Comparison of ENCODE assay signal across 17 cellular contexts in genomic region chr4:77002321-77002720, GRCh38. TPM values are rescaled to one million over a fixed set of nuclear protein-coding genes. Genes with fewer than 3 reads are reported as not detected.
DNase-seq lines count a peak whose midpoint lies in the region; ATAC-seq and TF ChIP-seq lines count a peak whose summit lies in the region.
"Had no signal": no experiment of that assay in that cellular context is flagged by ENCODE, and none has a peak within 500 bp of the region (broad histone marks: within the 10 kb centered on the region; RNA-seq: fewer than 3 reads in every experiment).

No MANE protein-coding gene starts in this region.

- peak; percentile 24 for DNase-seq in NCI-H510A treated with DMSO at 0.1 percent for 48 hours (lab: John Stamatoyannopoulos, UW)
- DNase-seq in NCI-H510A (lab: John Stamatoyannopoulos, UW) = no peak
- DNase-seq in choroid plexus epithelial cell (ENCODE audit: low read depth) = peak; percentile 62
- DNase-seq in lower lobe of right lung = no peak
- DNase-seq in thoracic aorta (ENCODE audit: low spot score) = no peak
- DNase-seq in anterior cingulate cortex (lab: John Stamatoyannopoulos, UW) = no peak
- DNase-seq in activated CD8-positive, alpha-beta T cell treated with anti-CD3 and anti-CD28 coated beads for 36 hours = no peak
- no peak for DNase-seq in effector CD8-positive, alpha-beta T cell (lab: John Stamatoyannopoulos, UW)
- DNase-seq: activated CD4-positive, CD25-positive, alpha-beta regulatory T cell treated with anti-CD3 and anti-CD28 coated beads, Interleukin-2, amount 50 U/mL, for 72 hours; activated naive CD8-positive, alpha-beta T cell treated with anti-CD3 and anti-CD28 coated beads, Interleukin-2, amount 10 ng/mL, durations not matched to agents 7 days and 5 days; activated T-cell treated with anti-CD3 and anti-CD28 coated beads for 4 hours; CD8-positive, alpha-beta memory T cell; MM.1S; natural killer cell; NCI-H2171; T-cell had no signal

- H3K27ac Mint-ChIP-seq in activated CD8-positive, alpha-beta T cell treated with anti-CD3 and anti-CD28 coated beads for 36 hours = no peak overlapping the region
- H3K27ac Mint-ChIP-seq: activated naive CD8-positive, alpha-beta T cell treated with anti-CD3 and anti-CD28 coated beads, Interleukin-2, amount 10 ng/mL, durations not matched to agents 7 days and 5 days; natural killer cell had no signal

- no peak overlapping the region for H3K4me3 ChIP-seq in choroid plexus epithelial cell (ENCODE audit: low read depth, low read length)
- no peak overlapping the region for H3K4me3 ChIP-seq in lower lobe of right lung
- H3K4me3 ChIP-seq in thoracic aorta = peak overlapping the region; percentile 44

- ATAC-seq in lower lobe of right lung (peak; percentile 39 to 75), thoracic aorta (ENCODE audit: insufficient number of reproducible peaks, low FRiP score, low read depth) (peak; percentile 42)
- ATAC-seq in activated CD8-positive, alpha-beta T cell treated with anti-CD3 and anti-CD28 coated beads for 36 hours = no peak
- ATAC-seq: natural killer cell, T-cell had no signal

- TF ChIP-seq CTCF in choroid plexus epithelial cell (conservative IDR thresholded peaks at IDR 0.05; ENCODE audit: low read depth, low read length) (no peak), lower lobe of right lung (IDR thresholded peaks at IDR 0.05) (no peak), thoracic aorta (IDR thresholded peaks at IDR 0.05) (no peak)
- no peak for TF ChIP-seq CTCF in activated CD8-positive, alpha-beta T cell treated with anti-CD3 and anti-CD28 coated beads for 36 hours (IDR thresholded peaks at IDR 0.05)

- POLR2A ChIA-PET in activated CD8-positive, alpha-beta T cell treated with anti-CD3 and anti-CD28 coated beads for 36 hours (lab: Charles Lee) = no interaction called here

- H3K36me3 ChIP-seq in lower lobe of right lung (peaks cover 20% of the 10 kb centered on the region), thoracic aorta (peaks cover 13% of the 10 kb centered on the region)

- H3K9me3 Mint-ChIP-seq in activated CD8-positive, alpha-beta T cell treated with anti-CD3 and anti-CD28 coated beads for 36 hours = no peaks in the 10 kb centered on the region
- H3K9me3 Mint-ChIP-seq: activated naive CD8-positive, alpha-beta T cell treated with anti-CD3 and anti-CD28 coated beads, Interleukin-2, amount 10 ng/mL, durations not matched to agents 7 days and 5 days; CD8-positive, alpha-beta memory T cell; natural killer cell; T-cell had no signal

- no peaks in the 10 kb centered on the region for H3K9me3 ChIP-seq in lower lobe of right lung
- H3K9me3 ChIP-seq in thoracic aorta = no peaks in the 10 kb centered on the region

- peaks cover 41% of the 10 kb centered on the region for H3K36me3 Mint-ChIP-seq in activated CD8-positive, alpha-beta T cell treated with anti-CD3 and anti-CD28 coated beads for 36 hours (ENCODE audit: low read depth)
- H3K36me3 Mint-ChIP-seq: natural killer cell had no signal

- peaks cover 38% of the 10 kb centered on the region for H3K4me1 Mint-ChIP-seq in activated CD8-positive, alpha-beta T cell treated with anti-CD3 and anti-CD28 coated beads for 36 hours (ENCODE audit: low read depth)

- H3K27ac ChIP-seq in lower lobe of right lung (no peak overlapping the region), thoracic aorta (peak overlapping the region; percentile 42)
- H3K27ac ChIP-seq: 22Rv1 had no signal

- H3K27me3 ChIP-seq in lower lobe of right lung (ENCODE audit: low read depth) (no peaks in the 10 kb centered on the region), thoracic aorta (replicated peaks; ENCODE audit: insufficient read depth) (no peaks in the 10 kb centered on the region)

- H3K4me3 Mint-ChIP-seq in activated CD8-positive, alpha-beta T cell treated with anti-CD3 and anti-CD28 coated beads for 36 hours = no peak overlapping the region
- H3K4me3 Mint-ChIP-seq: activated naive CD8-positive, alpha-beta T cell treated with anti-CD3 and anti-CD28 coated beads, Interleukin-2, amount 10 ng/mL, durations not matched to agents 7 days and 5 days; CD8-positive, alpha-beta memory T cell; natural killer cell; T-cell had no signal

- H3K4me1 ChIP-seq in lower lobe of right lung (peaks cover 32% of the 10 kb centered on the region), thoracic aorta (ENCODE audit: control insufficient read depth in 1 of 2, low read depth in 2 of 2) (peaks cover 23 to 35% of the 10 kb centered on the region in 2 donors)

- CTCF ChIA-PET in activated CD8-positive, alpha-beta T cell treated with anti-CD3 and anti-CD28 coated beads for 36 hours (lab: Charles Lee) = no interaction called here

- intact Hi-C loops in lower lobe of right lung (cut with DNase I) = no loop called here
- intact Hi-C loops in activated CD8-positive, alpha-beta T cell treated with anti-CD3 and anti-CD28 coated beads for 36 hours (cut with micrococcal nuclease) = no loop called here

- H3K27me3 Mint-ChIP-seq in activated CD8-positive, alpha-beta T cell treated with anti-CD3 and anti-CD28 coated beads for 36 hours = no peaks in the 10 kb centered on the region
- H3K27me3 Mint-ChIP-seq: activated naive CD8-positive, alpha-beta T cell treated with anti-CD3 and anti-CD28 coated beads, Interleukin-2, amount 10 ng/mL, durations not matched to agents 7 days and 5 days; CD8-positive, alpha-beta memory T cell; T-cell had no signal

RNA-seq across cellular contexts. Expression of gene SEPTIN11, which starts 52.8 kb away (rescaled TPM):
- total RNA-seq in lower lobe of right lung (127 TPM), thoracic aorta (100 to 1,000 TPM; 142 to 156 TPM)
- total RNA-seq in activated CD8-positive, alpha-beta T cell treated with anti-CD3 and anti-CD28 coated beads for 36 hours = 10 to 100 TPM; 38.6 to 43.3 TPM

Comparison
In these comparisons a context has a peak if more than half of its experiments do, and no peak if none do; other contexts are left out.
1. DNase-seq: peak in NCI-H510A treated with DMSO at 0.1 percent for 48 hours (single experiment) and choroid plexus epithelial cell (single experiment); none in NCI-H510A (single experiment), lower lobe of right lung (single experiment), thoracic aorta (single experiment), anterior cingulate cortex (0 of 58), activated CD8-positive, alpha-beta T cell treated with anti-CD3 and anti-CD28 coated beads for 36 hours (single experiment) and effector CD8-positive, alpha-beta T cell (single experiment).